9 cellular contexts compared by ENCODE assay signal in genomic region chr2:172083725-172084483, GRCh38. TPM values are rescaled to one million over a fixed set of nuclear protein-coding genes. Genes with fewer than 3 reads are reported as not detected.
DNase-seq lines count a peak whose midpoint lies in the region; ATAC-seq and TF ChIP-seq lines count a peak whose summit lies in the region.
"Had no signal": no experiment of that assay in that cellular context is flagged by ENCODE, and none has a peak within 500 bp of the region (broad histone marks: within the 10 kb centered on the region; RNA-seq: fewer than 3 reads in every experiment).

No MANE protein-coding gene starts in this region.

- H3K4me3 ChIP-seq in AG04450 (ENCODE audit: low read depth, low read length) (peak overlapping the region; percentile 63), GM06990 (replicated peaks; ENCODE audit: low read depth, low read length) (peak overlapping the region; percentile 61), iPS-15b (ENCODE audit: low read depth, low read length) (peak overlapping the region; percentile 71)

- TF ChIP-seq CTCF in AG04450 (IDR thresholded peaks at IDR 0.05; ENCODE audit: low read depth, low read length) = no peak
- TF ChIP-seq CTCF in GM06990 (IDR thresholded peaks at IDR 0.05; ENCODE audit: insufficient read depth, low read length, poor library complexity, severe bottlenecking) = no peak

- CTCF ChIA-PET in AG04450 (lab: Charles Lee) = no interaction called here

- POLR2A ChIA-PET in AG04450 (lab: Yijun Ruan, JAX) = interaction anchor here (4.0 kb wide), 1 partner anchor 13 kb away, joined by 24 read pairs; no protein-coding TSS in a partner anchor

- DNase-seq in AG04450 (ENCODE audit: low read depth, low spot score) (no peak), GM06990 (ENCODE audit: extremely low read depth, insufficient read length) (no peak), DMS114 treated with DMSO at 0.1 percent for 48 hours (lab: John Stamatoyannopoulos, UW; ENCODE audit: unreplicated experiment) (no peak), NCI-H446 (lab: John Stamatoyannopoulos, UW) (no peak), medulla oblongata (ENCODE audit: extremely low spot score) (no peak)

- H3K27me3 ChIP-seq in AG04450 (ENCODE audit: control insufficient read depth, insufficient read depth, low read length) = peaks cover 83% of the 10 kb centered on the region
- no peaks in the 10 kb centered on the region; the same call in none of the 2 replicates for H3K27me3 ChIP-seq in GM06990 (replicated peaks; ENCODE audit: control insufficient read depth, insufficient read depth, low read length)
- peaks cover 98% of the 10 kb centered on the region for H3K27me3 ChIP-seq in iPS-15b (ENCODE audit: control insufficient read depth, insufficient read depth, low read length)

- ATAC-seq in SK-N-SH treated with all-trans-retinoic acid at 6 μM for 48 hours (peak; percentile 1), GM18511 (IDR thresholded peaks at IDR 0.05; ENCODE audit: unreplicated experiment) (no peak)

- H3K9ac ChIP-seq in iPS-15b (ENCODE audit: low read depth, low read length) = no peak overlapping the region

- H3K4me1 ChIP-seq in iPS-15b (ENCODE audit: control insufficient read depth, insufficient read depth, low read length) = peaks cover 12% of the 10 kb centered on the region

- H3K9me3 ChIP-seq in AG04450 (ENCODE audit: control insufficient read depth, insufficient read depth, low read length) (peaks cover 33% of the 10 kb centered on the region), iPS-15b (ENCODE audit: control insufficient read depth, insufficient read depth, low read length) (no peaks in the 10 kb centered on the region)

- H3K36me3 ChIP-seq in GM06990 (ENCODE audit: control insufficient read depth, insufficient read depth, low read length) (no peaks in the 10 kb centered on the region), iPS-15b (ENCODE audit: control insufficient read depth, insufficient read depth, low read length) (no peaks in the 10 kb centered on the region)

- peak overlapping the region; percentile 61 for H3K27ac ChIP-seq in AG04450 (ENCODE audit: low read depth, low read length)

TF ChIP-seq in SK-N-SH treated with all-trans-retinoic acid at 6 μM for 48 hours, 23 proteins besides CTCF, POLR2A, EP300 and RAD21:
- TF ChIP-seq ISL1 (CRISPR knock-in tag; IDR thresholded peaks at IDR 0.05) (no peak), ARNTL (CRISPR knock-in tag; IDR thresholded peaks at IDR 0.05; ENCODE audit: borderline replicate concordance, low read depth) (no peak), PATZ1 (CRISPR knock-in tag; IDR thresholded peaks at IDR 0.05; ENCODE audit: borderline replicate concordance) (no peak), CSDC2 (CRISPR knock-in tag; IDR thresholded peaks at IDR 0.05) (no peak), GLIS3 (CRISPR knock-in tag; IDR thresholded peaks at IDR 0.05) (no peak), ZFP3 (CRISPR knock-in tag; IDR thresholded peaks at IDR 0.05) (no peak), PPARA (CRISPR knock-in tag; IDR thresholded peaks at IDR 0.05; ENCODE audit: borderline replicate concordance) (no peak), CREB5 (CRISPR knock-in tag; IDR thresholded peaks at IDR 0.05; ENCODE audit: low read depth) (no peak), ZNF565 (CRISPR knock-in tag; conservative IDR thresholded peaks at IDR 0.05; ENCODE audit: low read depth) (no peak), RARB (CRISPR knock-in tag; IDR thresholded peaks at IDR 0.05) (no peak), SNAI2 (CRISPR knock-in tag; IDR thresholded peaks at IDR 0.05) (no peak), ZNF70 (CRISPR knock-in tag; IDR thresholded peaks at IDR 0.05) (no peak), ESRRG (CRISPR knock-in tag; IDR thresholded peaks at IDR 0.05) (no peak), BACH2 (CRISPR knock-in tag; IDR thresholded peaks at IDR 0.05; ENCODE audit: borderline replicate concordance) (no peak), ZNF8 (CRISPR knock-in tag; IDR thresholded peaks at IDR 0.05) (no peak), TCF4 (CRISPR knock-in tag; IDR thresholded peaks at IDR 0.05; ENCODE audit: borderline replicate concordance) (no peak), ZC3H10 (CRISPR knock-in tag; IDR thresholded peaks at IDR 0.05) (no peak)
- TF ChIP-seq, protein P1, sequence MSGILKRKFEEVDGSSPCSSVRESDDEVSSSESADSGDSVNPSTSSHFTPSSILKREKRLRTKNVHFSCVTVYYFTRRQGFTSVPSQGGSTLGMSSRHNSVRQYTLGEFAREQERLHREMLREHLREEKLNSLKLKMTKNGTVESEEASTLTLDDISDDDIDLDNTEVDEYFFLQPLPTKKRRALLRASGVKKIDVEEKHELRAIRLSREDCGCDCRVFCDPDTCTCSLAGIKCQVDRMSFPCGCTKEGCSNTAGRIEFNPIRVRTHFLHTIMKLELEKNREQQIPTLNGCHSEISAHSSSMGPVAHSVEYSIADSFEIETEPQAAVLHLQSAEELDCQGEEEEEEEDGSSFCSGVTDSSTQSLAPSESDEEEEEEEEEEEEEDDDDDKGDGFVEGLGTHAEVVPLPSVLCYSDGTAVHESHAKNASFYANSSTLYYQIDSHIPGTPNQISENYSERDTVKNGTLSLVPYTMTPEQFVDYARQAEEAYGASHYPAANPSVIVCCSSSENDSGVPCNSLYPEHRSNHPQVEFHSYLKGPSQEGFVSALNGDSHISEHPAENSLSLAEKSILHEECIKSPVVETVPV (CRISPR knock-in tag; IDR thresholded peaks at IDR 0.05) = no peak
- TF ChIP-seq, protein P2, sequence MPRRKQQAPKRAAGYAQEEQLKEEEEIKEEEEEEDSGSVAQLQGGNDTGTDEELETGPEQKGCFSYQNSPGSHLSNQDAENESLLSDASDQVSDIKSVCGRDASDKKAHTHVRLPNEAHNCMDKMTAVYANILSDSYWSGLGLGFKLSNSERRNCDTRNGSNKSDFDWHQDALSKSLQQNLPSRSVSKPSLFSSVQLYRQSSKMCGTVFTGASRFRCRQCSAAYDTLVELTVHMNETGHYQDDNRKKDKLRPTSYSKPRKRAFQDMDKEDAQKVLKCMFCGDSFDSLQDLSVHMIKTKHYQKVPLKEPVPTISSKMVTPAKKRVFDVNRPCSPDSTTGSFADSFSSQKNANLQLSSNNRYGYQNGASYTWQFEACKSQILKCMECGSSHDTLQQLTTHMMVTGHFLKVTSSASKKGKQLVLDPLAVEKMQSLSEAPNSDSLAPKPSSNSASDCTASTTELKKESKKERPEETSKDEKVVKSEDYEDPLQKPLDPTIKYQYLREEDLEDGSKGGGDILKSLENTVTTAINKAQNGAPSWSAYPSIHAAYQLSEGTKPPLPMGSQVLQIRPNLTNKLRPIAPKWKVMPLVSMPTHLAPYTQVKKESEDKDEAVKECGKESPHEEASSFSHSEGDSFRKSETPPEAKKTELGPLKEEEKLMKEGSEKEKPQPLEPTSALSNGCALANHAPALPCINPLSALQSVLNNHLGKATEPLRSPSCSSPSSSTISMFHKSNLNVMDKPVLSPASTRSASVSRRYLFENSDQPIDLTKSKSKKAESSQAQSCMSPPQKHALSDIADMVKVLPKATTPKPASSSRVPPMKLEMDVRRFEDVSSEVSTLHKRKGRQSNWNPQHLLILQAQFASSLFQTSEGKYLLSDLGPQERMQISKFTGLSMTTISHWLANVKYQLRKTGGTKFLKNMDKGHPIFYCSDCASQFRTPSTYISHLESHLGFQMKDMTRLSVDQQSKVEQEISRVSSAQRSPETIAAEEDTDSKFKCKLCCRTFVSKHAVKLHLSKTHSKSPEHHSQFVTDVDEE (CRISPR knock-in tag; IDR thresholded peaks at IDR 0.05) = no peak

RNA-seq across cellular contexts. Expression of gene DLX1, which starts 1.4 kb away (rescaled TPM):
- 1.9 and 2.2 TPM in 2 replicates for polyA plus RNA-seq in AG04450 (2011; rRNA removed)
- 1.4 and 1.5 TPM in 2 replicates for polyA minus RNA-seq in AG04450 (2011; rRNA and poly(A)+ RNA removed)

RNA-seq across cellular contexts. Expression of gene DLX2, which starts 18.8 kb away (rescaled TPM):
- 0.10 and 0.24 TPM in 2 replicates for polyA plus RNA-seq in AG04450 (2011; rRNA removed)
- polyA minus RNA-seq in AG04450 (2011; rRNA and poly(A)+ RNA removed) = 0.09 TPM in 1 of 2 replicates, not detected in the other
- polyA plus RNA-seq: esophagus had no signal
